In genomic region chr13:62997038-62997619, GRCh38 we compare ENCODE assay signal across 17 cellular contexts.
"Had no signal": no experiment of that assay in that cellular context is flagged by ENCODE, and none has a peak within 500 bp of the region (broad histone marks: within the 10 kb centered on the region; RNA-seq: fewer than 3 reads in every experiment).

No MANE protein-coding gene starts in this region.

- H3K36me3 ChIP-seq: left ventricle myocardium inferior, right atrium auricular region had no signal

- H3K79me2 ChIP-seq: hepatocyte had no signal

- H3K4me1 ChIP-seq: left ventricle myocardium inferior, right atrium auricular region had no signal

- H3K9me3 ChIP-seq: right atrium auricular region had no signal

- ATAC-seq: activated CD8-positive, alpha-beta T cell treated with anti-CD3 and anti-CD28 coated beads for 36 hours; activated naive CD4-positive, alpha-beta T cell treated with anti-CD3 and anti-CD28 coated beads, Interleukin-2, amount 50 U/mL, for 72 hours had no signal

- H3K27me3 ChIP-seq: hepatocyte, right atrium auricular region had no signal

- FAIRE-seq: keratinocyte, small intestine had no signal

- H3K4me2 ChIP-seq: hepatocyte had no signal

- DNase-seq: activated CD4-positive, alpha-beta T cell treated with anti-CD3 and anti-CD28 coated beads for 4 hours; activated CD8-positive, alpha-beta memory T cell treated with anti-CD3 and anti-CD28 coated beads, Interleukin-2, amount 50 U/mL, for 4 hours; activated CD8-positive, alpha-beta T cell treated with anti-CD3 and anti-CD28 coated beads for 36 hours; activated gamma-delta T cell; activated T-cell treated with anti-CD3 and anti-CD28 coated beads, Interleukin-2, amount 50 U/mL, for 48 hours; dorsolateral prefrontal cortex; endodermal cell; left ventricle myocardium inferior; small intestine; stimulated activated CD4-positive, alpha-beta T cell treated with anti-CD3 and anti-CD28 coated beads, Interleukin-4, amount 100 ng/mL, for 4 hours; stimulated activated CD8-positive, alpha-beta memory T cell treated with anti-CD3 and anti-CD28 coated beads, Interleukin-4, amount 100 ng/mL, for 48 hours; stimulated activated naive CD4-positive, alpha-beta T cell treated with Interleukin-2 at 50 U/mL for 16 hours; trophoblast cell had no signal

- H3K4me3 ChIP-seq: dorsolateral prefrontal cortex, hepatocyte, left ventricle myocardium inferior, right atrium auricular region had no signal

- H3K27ac ChIP-seq: dorsolateral prefrontal cortex, hepatocyte, left ventricle myocardium inferior, right atrium auricular region had no signal

- H2AFZ ChIP-seq: hepatocyte had no signal
